Comparison of ENCODE assay signal across 2 cellular contexts in the genomic region with DNA sequence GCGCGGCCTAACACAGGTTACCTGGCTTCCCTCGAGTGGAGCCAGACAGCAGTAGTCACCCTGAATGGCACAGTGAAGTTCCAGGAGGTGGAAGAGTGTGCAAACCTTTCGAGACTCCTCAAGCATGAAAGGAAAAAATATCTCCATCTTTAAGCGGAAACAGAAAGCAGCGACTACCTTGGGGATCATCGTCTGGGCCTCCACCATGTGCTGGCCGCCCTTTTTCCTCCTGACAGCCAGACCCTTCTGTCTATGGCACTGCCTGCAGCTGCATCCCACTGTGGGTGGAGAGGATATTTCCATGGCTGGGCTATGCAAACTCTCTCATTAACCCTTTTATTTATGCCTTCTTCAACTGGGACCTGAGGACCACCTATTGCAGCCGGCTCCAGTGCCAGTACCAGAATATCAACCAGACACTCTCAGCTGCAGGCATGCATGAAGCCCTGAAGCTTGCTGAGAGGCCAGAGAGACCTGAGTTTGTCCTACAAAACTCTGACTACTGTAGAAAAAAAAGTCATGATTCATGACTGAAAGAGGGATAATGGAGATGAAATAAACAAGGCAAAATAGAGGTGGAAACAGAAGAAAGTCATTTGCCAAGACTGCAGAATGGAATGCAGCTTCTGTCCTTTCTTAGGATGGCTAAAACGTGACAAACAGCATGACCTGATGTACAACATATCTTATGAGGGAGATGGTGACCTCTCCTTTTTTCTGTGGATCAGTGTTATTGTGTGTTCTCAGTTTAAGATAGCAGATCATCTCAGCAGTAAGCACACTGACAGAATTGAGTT.
TF ChIP-seq lines count a peak whose summit lies in the region.

No MANE protein-coding gene starts in this region.

TF ChIP-seq in HEK293, 187 proteins besides CTCF, POLR2A, EP300 and RAD21:
- TF ChIP-seq ZNF132 (tag by site-specific recombination; IDR thresholded peaks at IDR 0.05; ENCODE audit: borderline replicate concordance) = no peak
- TF ChIP-seq ZNF335 (tag by site-specific recombination; conservative IDR thresholded peaks at IDR 0.05) = peak; percentile 37

TF ChIP-seq in K562, 482 proteins besides CTCF, POLR2A, EP300 and RAD21:
- TF ChIP-seq, protein P1, sequence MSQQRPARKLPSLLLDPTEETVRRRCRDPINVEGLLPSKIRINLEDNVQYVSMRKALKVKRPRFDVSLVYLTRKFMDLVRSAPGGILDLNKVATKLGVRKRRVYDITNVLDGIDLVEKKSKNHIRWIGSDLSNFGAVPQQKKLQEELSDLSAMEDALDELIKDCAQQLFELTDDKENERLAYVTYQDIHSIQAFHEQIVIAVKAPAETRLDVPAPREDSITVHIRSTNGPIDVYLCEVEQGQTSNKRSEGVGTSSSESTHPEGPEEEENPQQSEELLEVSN (IDR thresholded peaks at IDR 0.05; ENCODE audit: borderline replicate concordance in 1 of 2, extremely low read depth in 1 of 2, insufficient read depth in 1 of 2, insufficient read length in 1 of 2, low read depth in 1 of 2, low read length in 1 of 2, poor library complexity in 1 of 2, severe bottlenecking in 1 of 2) = peak; percentile 26 to 52
- TF ChIP-seq FOXM1 (IDR thresholded peaks at IDR 0.05; ENCODE audit: low read depth) (no peak), FOXM1 (CRISPR knock-in tag; IDR thresholded peaks at IDR 0.05; ENCODE audit: low read depth) (no peak)
TF ChIP-seq in K562: peak in this region for 1.
